ENCODE assay signal across 8 cellular contexts in the genomic region with DNA sequence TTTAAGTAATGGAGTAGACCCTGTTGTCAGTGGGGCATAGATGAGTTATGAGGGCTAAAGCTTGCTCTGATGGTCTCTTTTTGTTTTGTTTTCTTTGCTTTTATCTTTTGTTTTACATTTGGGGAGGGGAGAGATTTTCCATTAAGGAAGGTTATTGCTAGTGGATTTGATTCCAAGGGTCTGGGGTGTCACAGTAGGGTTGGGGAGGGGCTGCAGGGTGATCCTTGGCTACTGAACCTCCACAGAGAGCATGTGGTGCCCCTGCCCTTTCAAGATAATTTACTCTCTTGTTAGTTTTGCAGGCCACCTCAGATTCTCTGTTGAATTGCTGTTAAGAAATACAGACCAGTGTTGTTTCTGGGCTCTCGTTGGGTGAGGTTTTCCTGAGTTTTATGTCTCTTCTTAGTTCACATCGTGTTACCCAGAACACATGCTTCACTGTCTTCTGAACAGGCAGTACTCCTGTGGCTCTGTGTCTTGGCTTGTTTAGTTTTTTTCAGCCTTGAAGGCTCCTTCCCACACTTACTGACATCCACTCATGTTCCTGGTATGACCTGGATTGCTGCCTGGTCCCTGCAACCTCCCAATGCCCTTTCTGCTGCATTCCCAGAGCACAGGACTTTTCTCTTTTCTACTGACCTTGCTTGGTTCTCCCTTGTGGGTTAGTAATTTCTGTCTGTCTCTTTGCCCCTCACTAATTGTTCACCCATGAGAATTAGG. TPM values are rescaled to one million over a fixed set of nuclear protein-coding genes. Genes with fewer than 3 reads are reported as not detected.
DNase-seq lines count a peak whose midpoint lies in the region; ATAC-seq and TF ChIP-seq lines count a peak whose summit lies in the region.

No MANE protein-coding gene starts in this region.

- intact Hi-C loops in ovary (cut with DNase I) = no loop called here

- no peak overlapping the region for H3K4me3 ChIP-seq in fibroblast of mammary gland (ENCODE audit: control insufficient read depth, low read depth, low read length)
- H3K4me3 ChIP-seq in ovary = no peak overlapping the region

- no peaks in the 10 kb centered on the region for H3K9me3 ChIP-seq in ovary

- no peaks in the 10 kb centered on the region for H3K36me3 ChIP-seq in ovary

- TF ChIP-seq CTCF in AG09319 (IDR thresholded peaks at IDR 0.05; ENCODE audit: low read depth, low read length) (no peak), RWPE1 (conservative IDR thresholded peaks at IDR 0.05; ENCODE audit: low read depth) (no peak), fibroblast of mammary gland (conservative IDR thresholded peaks at IDR 0.05; ENCODE audit: control insufficient read depth, insufficient read depth, low read depth, low read length) (no peak), ovary (IDR thresholded peaks at IDR 0.05) (no peak)

- ATAC-seq in HG02588 (IDR thresholded peaks at IDR 0.05; ENCODE audit: unreplicated experiment) = no peak
- no peak for ATAC-seq in GM19035 (IDR thresholded peaks at IDR 0.05; ENCODE audit: unreplicated experiment)

- H3K27ac ChIP-seq in RWPE1 (no peak overlapping the region), ovary (peak overlapping the region in 1 of 2 donors; percentile 40)

- no peaks in the 10 kb centered on the region for H3K27me3 ChIP-seq in ovary

- TF ChIP-seq POLR2A in ovary (IDR thresholded peaks at IDR 0.05) = no peak

- CTCF ChIA-PET in RWPE1 (lab: Yijun Ruan, JAX) = interaction anchor here (0.6 to 0.8 kb wide), 5 partner anchors 11 to 814 kb away, joined by 3 to 4 read pairs (median 3); no protein-coding TSS in a partner anchor

- no peak for TF ChIP-seq EP300 in ovary (IDR thresholded peaks at IDR 0.05)

- WGBS in ovary, 3 donors = 2 to 14% (median 2%) methylated on average over 2 of the region's 2 CpGs

- POLR2A ChIA-PET in RWPE1 (lab: Yijun Ruan, JAX; ENCODE audit: low non-redundant PET) = no interaction called here

- DNase-seq in AG09319 (ENCODE audit: extremely low read depth, low read depth) (peak; percentile 82), RWPE1 (ENCODE audit: low spot score) (peak; percentile 20), fibroblast of mammary gland (ENCODE audit: low read depth) (peak; percentile 96), ovary (peak; percentile 62 to 81 (median 68)), HuH-7.5 (ENCODE audit: low spot score) (no peak), SK-N-DZ (ENCODE audit: low spot score) (no peak)

- peaks cover 13% of the 10 kb centered on the region for H3K4me1 ChIP-seq in ovary (ENCODE audit: insufficient read depth)

RNA-seq across cellular contexts. Expression of a gene that starts 4.3 kb away (rescaled TPM):
- 10 to 100 TPM; 21.2 to 29.2 (median 26.7) TPM for total RNA-seq in ovary
- 10 to 100 TPM; 15.7 to 59.2 TPM for polyA plus RNA-seq in ovary
- 35.0 and 39.4 TPM in 2 replicates for polyA plus RNA-seq in SK-N-DZ (2014; cell fraction: cytosol; rRNA removed)
- 21.9 and 33.6 TPM in 2 replicates for polyA plus RNA-seq in SK-N-DZ (2014; cell fraction: nucleus; rRNA removed)

RNA-seq across cellular contexts. Expression of a gene that starts 36.9 kb away (rescaled TPM):
- total RNA-seq in ovary = 10 to 100 TPM; 26.5 to 77.0 (median 41.4) TPM
- polyA plus RNA-seq in ovary = 10 to 100 TPM; 16.0 to 30.0 TPM
- polyA plus RNA-seq in SK-N-DZ (2014; cell fraction: cytosol; rRNA removed) = 108 and 112 TPM in 2 replicates
- polyA plus RNA-seq in SK-N-DZ (2014; cell fraction: nucleus; rRNA removed) = 62.8 and 68.6 TPM in 2 replicates

Comparison
In these comparisons a context has a peak if more than half of its experiments do, and no peak if none do; other contexts are left out.
1. DNase-seq: peak in AG09319 (single experiment), RWPE1 (single experiment), fibroblast of mammary gland (single experiment) and ovary (5 of 5); none in HuH-7.5 (single experiment) and SK-N-DZ (single experiment).